Comparison of ENCODE assay signal across 8 cellular contexts in the genomic region with DNA sequence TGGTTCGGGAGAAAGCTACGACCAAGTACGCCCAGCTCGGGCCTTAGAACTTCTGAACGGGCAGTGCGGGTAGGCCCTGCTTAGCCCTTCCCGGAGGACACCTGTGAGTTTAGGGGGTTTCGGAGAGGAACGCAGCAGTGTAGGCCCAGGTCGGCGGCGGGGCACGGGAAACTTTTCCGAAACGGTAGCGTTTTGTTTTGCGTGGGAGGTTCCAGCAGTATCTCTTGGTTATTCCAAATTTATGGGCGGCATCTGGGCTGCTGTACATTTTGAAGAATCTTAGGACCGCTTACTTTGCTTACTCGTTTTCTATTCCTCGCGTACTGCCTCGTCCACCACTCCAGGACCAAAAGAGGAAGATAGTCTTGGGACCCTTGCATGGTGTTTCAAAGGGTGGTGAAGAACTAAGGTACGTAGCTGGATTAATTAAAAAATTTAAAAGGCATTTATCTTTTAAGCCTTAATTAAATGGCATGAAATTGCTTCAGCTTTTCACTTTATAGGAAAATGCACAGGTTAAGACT. TPM values are rescaled to one million over a fixed set of nuclear protein-coding genes. Genes with fewer than 3 reads are reported as not detected.
DNase-seq lines count a peak whose midpoint lies in the region; ATAC-seq, FAIRE-seq and TF ChIP-seq lines count a peak whose summit lies in the region.

No MANE protein-coding gene starts in this region.

- TF ChIP-seq POLR2A in K562 (conservative IDR thresholded peaks at IDR 0.05) = no peak
- no peak for TF ChIP-seq POLR2A in tibial nerve (IDR thresholded peaks at IDR 0.05)

- TF ChIP-seq EP300 in K562 (IDR thresholded peaks at IDR 0.05; ENCODE audit: low read length) (no peak), tibial nerve (IDR thresholded peaks at IDR 0.05) (no peak)

- H4K20me1 ChIP-seq in K562 (replicated peaks; ENCODE audit: control insufficient read depth, insufficient read depth, low read length) = no peaks in the 10 kb centered on the region

- ATAC-seq in GM19463 (IDR thresholded peaks at IDR 0.05; ENCODE audit: unreplicated experiment) (peak; percentile 9), K562 (peak; percentile 51), left lung (peak; percentile 31)

- peaks cover 55% of the 10 kb centered on the region for H3K79me2 ChIP-seq in K562 (ENCODE audit: control insufficient read depth, insufficient read depth, low read length)

- H3K4me3 ChIP-seq in AG09309 (ENCODE audit: control insufficient read depth, low read depth, low read length) = peak overlapping the region; percentile 99
- H3K4me3 ChIP-seq in K562 = peak overlapping the region; percentile 90
- H3K4me3 ChIP-seq in left lung = peak overlapping the region; percentile 79 to 85
- peak overlapping the region; percentile 67 to 98 (median 84) for H3K4me3 ChIP-seq in tibial nerve

- no peak for TF ChIP-seq CTCF in AG09309 (IDR thresholded peaks at IDR 0.05; ENCODE audit: control insufficient read depth, insufficient read depth, low read depth, low read length, missing control alignments)
- TF ChIP-seq CTCF in K562 (IDR thresholded peaks at IDR 0.05 in 2 of 3, conservative IDR thresholded peaks at IDR 0.05 in 1 of 3; ENCODE audit: insufficient read depth in 2 of 3, low read depth in 1 of 3, low read length in 3 of 3) = no peak
- no peak for TF ChIP-seq CTCF in left lung (IDR thresholded peaks at IDR 0.05)
- TF ChIP-seq CTCF in tibial nerve (IDR thresholded peaks at IDR 0.05) = no peak

- no TSS peak for BruUV-seq in K562 (replicated peaks; lab: Mats Ljungman, UMichigan)

- H3K9me3 ChIP-seq in K562 (replicated peaks; ENCODE audit: control insufficient read depth, insufficient read depth, low read depth, low read length) (peaks cover 18% of the 10 kb centered on the region), left lung (peaks cover 0 to 6% of the 10 kb centered on the region in 2 donors), tibial nerve (peaks cover 0 to 16% (median 3%) of the 10 kb centered on the region in 4 donors)

- no peaks in the 10 kb centered on the region for H3K9me1 ChIP-seq in K562 (ENCODE audit: control insufficient read depth, insufficient read depth, low read length)

- DNase-seq in AG09309 (ENCODE audit: low read depth) (no peak), KG1 (lab: John Stamatoyannopoulos, UW) (peak; percentile 73), K562 (ENCODE audit: extremely low read depth in 1 of 4, low spot score in 3 of 4) (no peak), left lung (no peak), tibial nerve (ENCODE audit: low spot score in 2 of 2) (no peak), HuH-7.5 (ENCODE audit: low spot score) (no peak), frontal cortex (ENCODE audit: low spot score in 2 of 2) (no peak)

- under 1% methylated on average over 24 of the region's 24 CpGs for WGBS in K562 (ENCODE audit: insufficient coverage, low coverage, missing lambda C conversion rate)
- WGBS in tibial nerve, 2 donors = 0% methylated on average over 21 to 24 of the region's 24 CpGs

- peak overlapping the region; percentile 96 for H3K27ac ChIP-seq in K562 (ENCODE audit: extremely low read depth, low read depth, low read length)
- H3K27ac ChIP-seq in left lung = peak overlapping the region; percentile 92 to 96
- H3K27ac ChIP-seq in tibial nerve = peak overlapping the region; percentile 72 to 98 (median 92)

- peaks cover 36% of the 10 kb centered on the region for H3K36me3 ChIP-seq in K562 (ENCODE audit: control insufficient read depth, insufficient read depth, low read length)
- H3K36me3 ChIP-seq in left lung = peaks cover 0 to 22% of the 10 kb centered on the region in 2 donors
- H3K36me3 ChIP-seq in tibial nerve = peaks cover 0 to 24% (median 0%) of the 10 kb centered on the region in 3 donors

- CTCF ChIA-PET in K562 (lab: Yijun Ruan, JAX; ENCODE audit: low intra/inter-chr PET ratio) = no interaction called here

- FAIRE-seq in K562 (lab: Jason Lieb, UNC) = no peak
- no peak for FAIRE-seq in frontal cortex (lab: Jason Lieb, UNC)

- peak overlapping the region; percentile 93 for H3K4me2 ChIP-seq in K562 (ENCODE audit: insufficient read depth, low read length)

- peak overlapping the region; percentile 99 for H3K9ac ChIP-seq in K562 (ENCODE audit: insufficient read depth in 1 of 2, low read depth in 2 of 2, low read length in 2 of 2)

- no peaks in the 10 kb centered on the region for H3K27me3 ChIP-seq in K562 (ENCODE audit: control insufficient read depth in 2 of 2, insufficient read depth in 2 of 2, low read length in 2 of 2)
- no peaks in the 10 kb centered on the region for H3K27me3 ChIP-seq in left lung
- H3K27me3 ChIP-seq in tibial nerve = no peaks in the 10 kb centered on the region

- in situ Hi-C loops in K562 (cut with MboI) = no loop called here

- 0 out of 5 replicates have a peak, but pooled peaks cover 0 to 3% of the 10 kb centered on the region in 2 experiments for H3K4me1 ChIP-seq in K562 (replicated peaks in 1 of 2; ENCODE audit: control insufficient read depth in 2 of 2, insufficient read depth in 2 of 2, low read length in 2 of 2)
- H3K4me1 ChIP-seq in left lung = peaks cover 15 to 24% of the 10 kb centered on the region in 2 donors
- peaks cover 0 to 25% (median 11%) of the 10 kb centered on the region in 4 donors for H3K4me1 ChIP-seq in tibial nerve

- H2AFZ ChIP-seq in K562 (ENCODE audit: low read depth, low read length) = peak overlapping the region; percentile 78

- TF ChIP-seq RAD21 in K562 (CRISPR knock-in tag; conservative IDR thresholded peaks at IDR 0.05 in 1 of 2, IDR thresholded peaks at IDR 0.05 in 1 of 2) = no peak

- intact Hi-C loops in K562 (cut with micrococcal nuclease) = loop anchor here (5.0 kb wide), 1 partner anchor 100 kb away; a partner anchor contains a TSS
- intact Hi-C loops in left lung (cut with DNase I) = no loop called here

- POLR2A ChIA-PET in K562 (lab: Yijun Ruan, JAX) = interaction anchor here (1.0 to 2.2 kb wide), 7 partner anchors 10 to 71 kb away, joined by 3 to 11 read pairs (median 4); no protein-coding TSS in a partner anchor

TF ChIP-seq in K562, 482 proteins besides CTCF, POLR2A, EP300 and RAD21 (continues in another document):
- TF ChIP-seq SMAD2 (IDR thresholded peaks at IDR 0.05; ENCODE audit: low read depth, low read length) = no peak
- TF ChIP-seq SIN3A (IDR thresholded peaks at IDR 0.05; ENCODE audit: borderline replicate concordance in 2 of 2, control insufficient read depth in 1 of 2, low read depth in 2 of 2, low read length in 2 of 2) = 0 out of 4 replicates have a peak, but pooled peaks of 1 of the 2 experiments have one; percentile 63
- TF ChIP-seq, protein P1, sequence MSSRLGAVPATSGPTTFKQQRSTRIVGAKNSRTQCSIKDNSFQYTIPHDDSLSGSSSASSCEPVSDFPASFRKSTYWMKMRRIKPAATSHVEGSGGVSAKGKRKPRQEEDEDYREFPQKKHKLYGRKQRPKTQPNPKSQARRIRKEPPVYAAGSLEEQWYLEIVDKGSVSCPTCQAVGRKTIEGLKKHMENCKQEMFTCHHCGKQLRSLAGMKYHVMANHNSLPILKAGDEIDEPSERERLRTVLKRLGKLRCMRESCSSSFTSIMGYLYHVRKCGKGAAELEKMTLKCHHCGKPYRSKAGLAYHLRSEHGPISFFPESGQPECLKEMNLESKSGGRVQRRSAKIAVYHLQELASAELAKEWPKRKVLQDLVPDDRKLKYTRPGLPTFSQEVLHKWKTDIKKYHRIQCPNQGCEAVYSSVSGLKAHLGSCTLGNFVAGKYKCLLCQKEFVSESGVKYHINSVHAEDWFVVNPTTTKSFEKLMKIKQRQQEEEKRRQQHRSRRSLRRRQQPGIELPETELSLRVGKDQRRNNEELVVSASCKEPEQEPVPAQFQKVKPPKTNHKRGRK (tag; IDR thresholded peaks at IDR 0.05) = 0 out of 2 replicates have a peak, but pooled peaks have one; percentile 12
- no peak for TF ChIP-seq TCF3 (CRISPR knock-in tag; IDR thresholded peaks at IDR 0.05)
- TF ChIP-seq ZKSCAN8 (CRISPR knock-in tag; IDR thresholded peaks at IDR 0.05) = no peak
- TF ChIP-seq SMARCC2 (IDR thresholded peaks at IDR 0.05; ENCODE audit: low read depth) = peak; percentile 36; the same call in 1 of the 2 replicates
- TF ChIP-seq, protein P2, sequence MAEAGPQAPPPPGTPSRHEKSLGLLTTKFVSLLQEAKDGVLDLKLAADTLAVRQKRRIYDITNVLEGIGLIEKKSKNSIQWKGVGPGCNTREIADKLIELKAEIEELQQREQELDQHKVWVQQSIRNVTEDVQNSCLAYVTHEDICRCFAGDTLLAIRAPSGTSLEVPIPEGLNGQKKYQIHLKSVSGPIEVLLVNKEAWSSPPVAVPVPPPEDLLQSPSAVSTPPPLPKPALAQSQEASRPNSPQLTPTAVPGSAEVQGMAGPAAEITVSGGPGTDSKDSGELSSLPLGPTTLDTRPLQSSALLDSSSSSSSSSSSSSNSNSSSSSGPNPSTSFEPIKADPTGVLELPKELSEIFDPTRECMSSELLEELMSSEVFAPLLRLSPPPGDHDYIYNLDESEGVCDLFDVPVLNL (CRISPR knock-in tag; IDR thresholded peaks at IDR 0.05; ENCODE audit: low read depth) = peak; percentile 66; the same call in 1 of the 2 replicates
- TF ChIP-seq TEAD4 (IDR thresholded peaks at IDR 0.05; ENCODE audit: low read length) = peak; percentile 13; the same call in 1 of the 2 replicates
- peak; percentile 62; the same call in 1 of the 2 replicates for TF ChIP-seq TEAD4 (CRISPR knock-in tag; IDR thresholded peaks at IDR 0.05; ENCODE audit: borderline replicate concordance)
- TF ChIP-seq HDAC1 (IDR thresholded peaks at IDR 0.05) = peak in 1 of 2 experiments; percentile 75; a peak in 1 of 4 replicates
- 0 out of 2 replicates have a peak, but pooled peaks have one; percentile 17 for TF ChIP-seq ZNF24 (IDR thresholded peaks at IDR 0.05)

RNA-seq across cellular contexts. Expression of a gene that starts 0.5 kb away (rescaled TPM):
- 138 and 372 TPM in 2 replicates for total RNA-seq in K562 (2011; cell fraction: chromatin; rRNA removed; ENCODE audit: low replicate concordance)
- total RNA-seq in K562 (2011; cell fraction: nucleolus; rRNA removed) = 46.2 and 68.8 TPM in 2 replicates
- total RNA-seq in K562 (2011; cell fraction: nucleoplasm; rRNA removed) = 161 and 303 TPM in 2 replicates
- 43.5 and 58.8 TPM in 2 replicates for total RNA-seq in K562 (2014; rRNA removed)
- total RNA-seq in K562 (2014; rRNA removed; fragmentation: Illumina TruSeq; extraction: Trizol) = 83.4 and 88.1 TPM in 2 replicates
- total RNA-seq in K562 (2015; rRNA removed; fragmentation: Illumina TruSeq; extraction: Trizol) = 81.0 and 84.3 TPM in 2 replicates
- total RNA-seq in K562 (2021) = 73.3 and 76.6 TPM in 2 replicates
- polyA plus RNA-seq in K562 (2011; rRNA removed) = 98.3 and 111 TPM in 2 replicates
- polyA plus RNA-seq in K562 (2011; cell fraction: cytosol; rRNA removed) = 48.3 and 64.7 TPM in 2 replicates
- 81.2 and 132 TPM in 2 replicates for polyA plus RNA-seq in K562 (2011; cell fraction: nucleus; rRNA removed)
- 36.8 and 45.9 TPM in 2 replicates for polyA plus RNA-seq in K562 (2012)
- polyA plus RNA-seq in K562 (2014; fragmentation: Illumina TruSeq; extraction: Trizol) = 63.3 and 84.4 TPM in 2 replicates
- 10 to 100 TPM; 29.0 to 39.4 TPM for polyA plus RNA-seq in K562 (2014; fragmentation: Nextera tagmentation; extraction: Ambion mirVana)
- 38.5 and 44.3 TPM in 2 replicates for polyA plus RNA-seq in K562 (2014; rRNA removed)
- polyA minus RNA-seq in K562 (2011; rRNA and poly(A)+ RNA removed) = 151 and 190 TPM in 2 replicates
- polyA minus RNA-seq in K562 (2011; cell fraction: cytosol; rRNA and poly(A)+ RNA removed) = 45.4 and 47.5 TPM in 2 replicates
- polyA minus RNA-seq in K562 (2011; cell fraction: nucleus; rRNA and poly(A)+ RNA removed) = 68.1 and 142 TPM in 2 replicates
- total RNA-seq in left lung = 10 to 100 TPM; 53.1 to 69.0 TPM
- total RNA-seq in tibial nerve = 10 to 100 TPM; 65.4 to 97.2 (median 80.0) TPM
- total RNA-seq in frontal cortex = 51.0 TPM
